23 cellular contexts compared by ENCODE assay signal in the genomic region with DNA sequence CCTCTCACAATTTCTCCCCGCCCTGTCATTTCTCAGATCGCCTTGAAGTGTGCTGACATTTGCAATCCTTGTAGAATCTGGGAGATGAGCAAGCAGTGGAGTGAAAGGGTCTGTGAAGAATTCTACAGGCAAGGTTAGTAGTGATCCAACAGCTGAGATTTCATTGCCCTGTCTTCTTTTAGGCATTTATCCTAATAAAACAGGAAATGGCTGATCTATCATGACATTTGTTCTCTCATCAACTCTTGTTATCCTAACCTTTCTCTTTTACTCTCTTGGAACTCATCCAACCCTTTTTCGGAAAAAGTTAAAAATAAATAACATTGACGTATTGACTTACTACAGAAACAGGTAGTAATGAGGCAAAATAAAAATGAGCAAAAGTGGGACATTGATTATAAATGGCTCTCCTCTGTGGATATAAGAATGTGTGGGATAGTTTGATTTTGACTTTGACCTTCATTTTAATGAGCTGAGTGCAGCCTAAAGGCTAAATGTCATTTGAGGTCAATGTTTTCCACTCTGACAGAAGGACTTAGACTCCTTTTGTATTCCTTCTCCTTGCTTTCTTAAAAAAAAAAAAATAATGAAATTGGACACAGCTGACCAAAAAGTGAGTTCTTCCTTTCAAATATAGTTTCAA.
"Had no signal": no experiment of that assay in that cellular context is flagged by ENCODE, and none has a peak within 500 bp of the region (broad histone marks: within the 10 kb centered on the region; RNA-seq: fewer than 3 reads in every experiment).

No MANE protein-coding gene starts in this region.

- H3K27me3 ChIP-seq: neural progenitor cell, spleen, upper lobe of right lung had no signal

- H3K27ac Mint-ChIP-seq: activated CD8-positive, alpha-beta T cell treated with anti-CD3 and anti-CD28 coated beads, Interleukin-2, amount 10 ng/mL, durations not matched to agents 7 days and 5 days; activated naive CD8-positive, alpha-beta T cell treated with anti-CD3 and anti-CD28 coated beads, Interleukin-2, amount 50 U/mL, for 24 hours; activated T-helper 1 cell treated with anti-CD3 and anti-CD28 coated beads, Interleukin-12 subunit alpha, Interleukin-12 subunit beta, Interleukin-2, Interleukin-4 antibody, amounts not matched to agents 30 ng/mL and 10 ng/mL and 1 ng/mL, durations not matched to agents 14 hours and 24 hours and 36 hours; brain; endodermal cell; neural progenitor cell had no signal

- DNase-seq: activated CD4-positive, alpha-beta T cell treated with anti-CD3 and anti-CD28 coated beads for 1 hour; activated CD4-positive, alpha-beta T cell treated with anti-CD3 and anti-CD28 coated beads, Interleukin-2, amount 50 U/mL, for 1 hour; activated CD8-positive, alpha-beta T cell treated with anti-CD3 and anti-CD28 coated beads, Interleukin-2, amount 10 ng/mL, durations not matched to agents 7 days and 5 days; activated gamma-delta T cell; activated naive CD4-positive, alpha-beta T cell treated with anti-CD3 and anti-CD28 coated beads, Interleukin-2, amount 50 U/mL, for 16 hours; activated naive CD8-positive, alpha-beta T cell treated with anti-CD3 and anti-CD28 coated beads, Interleukin-2, amount 50 U/mL, for 24 hours; endodermal cell; lower lobe of right lung; mesendoderm; naive B cell; SIG-M5; spleen; stimulated activated CD4-positive, alpha-beta T cell treated with anti-CD3 and anti-CD28 coated beads, Interleukin-4, amount 100 ng/mL, for 1 hour; stimulated activated naive CD4-positive, alpha-beta T cell treated with Interleukin-2 at 50 U/mL for 16 hours; T-helper 1 cell; upper lobe of right lung; WERI-Rb-1 had no signal

- H3K4me1 Mint-ChIP-seq: brain; central memory CD8-positive, alpha-beta T cell; endodermal cell had no signal

- H3K4me1 ChIP-seq: neural progenitor cell, upper lobe of right lung had no signal

- H3K27ac ChIP-seq: coronary artery, lower lobe of right lung, neural progenitor cell, upper lobe of right lung, WERI-Rb-1 had no signal

- H3K27me3 Mint-ChIP-seq: naive B cell had no signal

- H3K36me3 ChIP-seq: lower lobe of right lung, neural progenitor cell, spleen, upper lobe of right lung, WERI-Rb-1 had no signal

- H3K4me3 Mint-ChIP-seq: activated CD8-positive, alpha-beta T cell treated with anti-CD3 and anti-CD28 coated beads, Interleukin-2, amount 10 ng/mL, durations not matched to agents 7 days and 5 days; activated naive CD8-positive, alpha-beta T cell treated with anti-CD3 and anti-CD28 coated beads, Interleukin-2, amount 50 U/mL, for 24 hours; activated T-helper 1 cell treated with anti-CD3 and anti-CD28 coated beads, Interleukin-12 subunit alpha, Interleukin-12 subunit beta, Interleukin-2, Interleukin-4 antibody, amounts not matched to agents 30 ng/mL and 10 ng/mL and 1 ng/mL, durations not matched to agents 14 hours and 24 hours and 36 hours; brain; central memory CD8-positive, alpha-beta T cell; endodermal cell; naive B cell; neural progenitor cell had no signal

- H3K4me3 ChIP-seq: coronary artery, lower lobe of right lung, neural progenitor cell, spleen, upper lobe of right lung had no signal

- H3K9me3 Mint-ChIP-seq: activated naive CD8-positive, alpha-beta T cell treated with anti-CD3 and anti-CD28 coated beads, Interleukin-2, amount 50 U/mL, for 24 hours; activated T-helper 1 cell treated with anti-CD3 and anti-CD28 coated beads, Interleukin-12 subunit alpha, Interleukin-12 subunit beta, Interleukin-2, Interleukin-4 antibody, amounts not matched to agents 30 ng/mL and 10 ng/mL and 1 ng/mL, durations not matched to agents 14 hours and 24 hours and 36 hours; brain; central memory CD8-positive, alpha-beta T cell; endodermal cell; neural progenitor cell had no signal

- ATAC-seq: activated CD8-positive, alpha-beta T cell treated with anti-CD3 and anti-CD28 coated beads, Interleukin-2, amount 10 ng/mL, durations not matched to agents 7 days and 5 days; activated naive CD8-positive, alpha-beta T cell treated with anti-CD3 and anti-CD28 coated beads, Interleukin-2, amount 50 U/mL, for 24 hours; SK-N-SH treated with all-trans-retinoic acid at 6 μM for 48 hours had no signal

- H3K36me3 Mint-ChIP-seq: brain, neural progenitor cell had no signal

- H3K9me3 ChIP-seq: lower lobe of right lung, spleen, upper lobe of right lung had no signal
